ENCODE assay signal across 8 cellular contexts in the genomic region with DNA sequence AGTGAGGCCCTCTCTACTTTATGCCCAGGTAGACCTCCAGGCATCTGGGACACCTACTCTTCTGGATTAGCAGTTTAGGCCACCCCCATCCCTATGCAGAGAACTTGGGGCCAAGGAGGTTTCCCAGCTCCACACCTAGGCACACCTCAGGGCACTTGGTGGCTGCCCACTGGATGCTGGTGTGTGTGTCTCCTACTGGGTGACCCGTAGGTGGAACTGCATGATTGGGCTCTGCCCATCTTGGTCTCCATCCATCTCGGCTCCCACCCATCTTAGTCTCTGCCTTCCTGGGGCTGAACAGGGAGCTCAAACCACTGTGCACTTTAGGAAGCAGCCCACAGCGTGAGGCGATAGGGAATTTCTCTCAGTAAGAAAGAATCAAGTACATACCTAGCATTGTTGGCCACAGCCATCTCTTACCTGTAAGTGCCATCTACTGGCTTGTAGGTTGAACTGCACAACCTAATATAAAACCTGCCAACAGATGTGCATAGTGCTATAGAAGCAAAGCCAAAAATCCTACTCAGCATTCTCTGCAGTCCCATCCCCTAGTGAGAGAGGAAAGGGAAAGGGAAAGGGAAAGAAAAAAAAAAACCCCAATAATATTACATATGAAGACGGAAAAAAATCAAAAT.
DNase-seq lines count a peak whose midpoint lies in the region; ATAC-seq, FAIRE-seq and TF ChIP-seq lines count a peak whose summit lies in the region.

No MANE protein-coding gene starts in this region.

- no peaks in the 10 kb centered on the region for H3F3A ChIP-seq in OCI-LY1 (ENCODE audit: insufficient read depth, low read length)

- no peak overlapping the region for H3K4me3 ChIP-seq in OCI-LY1 (ENCODE audit: low read depth, low read length, poor library complexity, severe bottlenecking)
- H3K4me3 ChIP-seq in fibroblast of villous mesenchyme (ENCODE audit: low read depth, low read length), result no peak overlapping the region
- no peak overlapping the region for H3K4me3 ChIP-seq in aorta (ENCODE audit: low read length in 2 of 2)

- H2AFZ ChIP-seq in OCI-LY1 (ENCODE audit: low read length), result no peak overlapping the region

- peak; percentile 65 for ATAC-seq in HG02981 (IDR thresholded peaks at IDR 0.05; ENCODE audit: unreplicated experiment)
- ATAC-seq in aorta (ENCODE audit: low FRiP score), result no peak

- H3K27me3 ChIP-seq in OCI-LY1 (ENCODE audit: insufficient read depth, low read length) (no peaks in the 10 kb centered on the region), aorta (ENCODE audit: control insufficient read depth in 1 of 2, insufficient read depth in 2 of 2, low read length in 1 of 2) (no peaks in the 10 kb centered on the region)

- no peaks in the 10 kb centered on the region for H3K9me2 ChIP-seq in OCI-LY1 (ENCODE audit: low read depth, low read length)

- peak; percentile 75 for FAIRE-seq in GM18507 (lab: Jason Lieb, UNC)

- no peaks in the 10 kb centered on the region for H3K9me3 ChIP-seq in OCI-LY1 (ENCODE audit: low read length)
- H3K9me3 ChIP-seq in aorta (ENCODE audit: control insufficient read depth, low read length), result peaks cover 1% of the 10 kb centered on the region

- H3K36me3 ChIP-seq in OCI-LY1 (ENCODE audit: insufficient read depth, low read length) (no peaks in the 10 kb centered on the region), aorta (ENCODE audit: control insufficient read depth in 1 of 2, insufficient read depth in 2 of 2, low read length in 1 of 2) (no peaks in the 10 kb centered on the region)

- H4K20me1 ChIP-seq in OCI-LY1 (ENCODE audit: insufficient read depth, low read length), result no peaks in the 10 kb centered on the region

- WGBS in aorta, 2 donors, result 27% methylated on average over 5 of the region's 5 CpGs

- H3K4me1 ChIP-seq in OCI-LY1 (ENCODE audit: insufficient read depth, low read length, severe bottlenecking), result no peaks in the 10 kb centered on the region
- H3K4me1 ChIP-seq in aorta (ENCODE audit: control insufficient read depth in 1 of 2, insufficient read depth in 2 of 2, low read length in 2 of 2), result no peaks in the 10 kb centered on the region

- peak; percentile 47 for DNase-seq in ACHN
- no peak for DNase-seq in GM18507 (ENCODE audit: extremely low spot score, insufficient read length, low read depth)
- DNase-seq in fibroblast of villous mesenchyme (ENCODE audit: low read depth), result peak; percentile 7
- no peak for DNase-seq in foreskin melanocyte
- DNase-seq in AG08395 (ENCODE audit: low spot score), result no peak
- DNase-seq in aorta, result no peak

- H3K27ac ChIP-seq in OCI-LY1 (ENCODE audit: low read depth, low read length, poor library complexity, severe bottlenecking) (no peak overlapping the region), aorta (ENCODE audit: low read depth in 1 of 2, low read length in 2 of 2) (no peak overlapping the region)

- no peak overlapping the region for H3K4me2 ChIP-seq in OCI-LY1 (ENCODE audit: low read length)

- intact Hi-C loops in aorta (cut with DNase I), result no loop called here

- TF ChIP-seq CTCF in OCI-LY1 (IDR thresholded peaks at IDR 0.05; ENCODE audit: low read length), result peak; percentile 71
- TF ChIP-seq CTCF in fibroblast of villous mesenchyme (IDR thresholded peaks at IDR 0.05; ENCODE audit: insufficient read depth, low read depth, low read length), result peak; percentile 46

- H3K9ac ChIP-seq in OCI-LY1 (ENCODE audit: low read length), result no peak overlapping the region

- H3K79me2 ChIP-seq in OCI-LY1 (ENCODE audit: insufficient read depth, low read length), result no peaks in the 10 kb centered on the region

- in situ Hi-C loops in ACHN (cut with HindIII; ENCODE audit: low pct_ligation_motif_present, low pct_unique_long_range_greater_than_20kb, low sequenced_read_pairs), result no loop called here

Comparison
In these comparisons a context has a peak if more than half of its experiments do, and no peak if none do; other contexts are left out.
1. DNase-seq: peak in ACHN (single experiment) and fibroblast of villous mesenchyme (single experiment); none in GM18507 (single experiment), foreskin melanocyte (single experiment), AG08395 (single experiment) and aorta (0 of 2).